In genomic region chr19:39845621-39846175, GRCh38 we compare ENCODE assay signal across 8 cellular contexts. TPM values are rescaled to one million over a fixed set of nuclear protein-coding genes. Genes with fewer than 3 reads are reported as not detected.
DNase-seq lines count a peak whose midpoint lies in the region; ATAC-seq and TF ChIP-seq lines count a peak whose summit lies in the region.

No MANE protein-coding gene starts in this region.

- H2AFZ ChIP-seq in DND-41 (ENCODE audit: low read depth, low read length), result peak overlapping the region; percentile 90

- peak overlapping the region; percentile 83 for H3K4me2 ChIP-seq in DND-41 (ENCODE audit: insufficient read depth, low read length)

- no peak for DNase-seq in DND-41
- peak; percentile 50 to 54 for DNase-seq in erythroblast (lab: John Stamatoyannopoulos, UW)
- no peak for DNase-seq in natural killer cell
- no peak for DNase-seq in NCI-H2081 treated with DMSO at 0.1 percent for 48 hours (lab: John Stamatoyannopoulos, UW)

- H4K20me1 ChIP-seq in DND-41 (ENCODE audit: insufficient read depth, low read length), result peaks cover 48% of the 10 kb centered on the region

- H3K36me3 ChIP-seq in DND-41 (ENCODE audit: insufficient read depth, low read length), result peaks cover 14% of the 10 kb centered on the region

- peaks cover 45% of the 10 kb centered on the region for H3K4me1 ChIP-seq in DND-41 (ENCODE audit: insufficient read depth, low read length)

- H3K4me1 Mint-ChIP-seq in natural killer cell, result peaks cover 48% of the 10 kb centered on the region in 2 donors

- H3K36me3 Mint-ChIP-seq in natural killer cell, result no peaks in the 10 kb centered on the region

- TF ChIP-seq CTCF in DND-41 (IDR thresholded peaks at IDR 0.05; ENCODE audit: borderline replicate concordance, extremely low read depth, low read length, poor library complexity, severe bottlenecking), result no peak
- TF ChIP-seq CTCF in natural killer cell (IDR thresholded peaks at IDR 0.05), result no peak

- H3K27ac ChIP-seq in DND-41 (ENCODE audit: low read length), result peak overlapping the region; percentile 83

- no peak for TF ChIP-seq POLR2A in erythroblast (IDR thresholded peaks at IDR 0.05; ENCODE audit: low read length)

- no peaks in the 10 kb centered on the region for H3K27me3 ChIP-seq in DND-41 (ENCODE audit: insufficient read depth, low read length, poor library complexity)

- H3K9ac ChIP-seq in DND-41 (ENCODE audit: low read depth, low read length), result peak overlapping the region; percentile 71

- peaks cover 0 to 9% of the 10 kb centered on the region in 2 donors for H3K27me3 Mint-ChIP-seq in natural killer cell (ENCODE audit: low read depth in 2 of 2)

- peak overlapping the region; percentile 92 for H3K4me3 Mint-ChIP-seq in natural killer cell

- intact Hi-C loops in natural killer cell (cut with micrococcal nuclease), result loop anchor here (1.0 to 2.0 kb wide), 2 partner anchors 21 to 295 kb away; no protein-coding TSS in a partner anchor

- H3K79me2 ChIP-seq in DND-41 (ENCODE audit: insufficient read depth, low read length), result peaks cover 54% of the 10 kb centered on the region

- peak; percentile 4; the same call in 1 of the 3 replicates for ATAC-seq in DND-41 (ENCODE audit: insufficient read depth, low read depth)
- peak; percentile 13 for ATAC-seq in HG03432 (IDR thresholded peaks at IDR 0.05; ENCODE audit: unreplicated experiment)
- peak; percentile 69 for ATAC-seq in SK-N-SH treated with all-trans-retinoic acid at 6 μM for 48 hours
- ATAC-seq in natural killer cell, result peak in 1 of 3 donors; percentile 12
- no peak for ATAC-seq in HG03108 (IDR thresholded peaks at IDR 0.05; ENCODE audit: unreplicated experiment)
- no peak for ATAC-seq in GM18861 (IDR thresholded peaks at IDR 0.05; ENCODE audit: unreplicated experiment)

- H3K27ac Mint-ChIP-seq in natural killer cell, result peak overlapping the region; percentile 92 to 94

- H3K4me3 ChIP-seq in DND-41 (ENCODE audit: low read depth in 1 of 2, low read length in 2 of 2), result peak overlapping the region; percentile 95 to 99

- no peaks in the 10 kb centered on the region for H3K9me3 ChIP-seq in DND-41 (ENCODE audit: insufficient read depth, low read length, severe bottlenecking)

- H3K9me3 Mint-ChIP-seq in natural killer cell, result no peaks in the 10 kb centered on the region

TF ChIP-seq in SK-N-SH treated with all-trans-retinoic acid at 6 μM for 48 hours, 23 proteins besides CTCF, POLR2A, EP300 and RAD21:
- TF ChIP-seq ESRRG (CRISPR knock-in tag; IDR thresholded peaks at IDR 0.05) (no peak), ZNF70 (CRISPR knock-in tag; IDR thresholded peaks at IDR 0.05) (no peak), ZFP30 (CRISPR knock-in tag; IDR thresholded peaks at IDR 0.05) (no peak), TSHZ2 (CRISPR knock-in tag; IDR thresholded peaks at IDR 0.05) (no peak), CSDC2 (CRISPR knock-in tag; IDR thresholded peaks at IDR 0.05) (no peak), ISL1 (CRISPR knock-in tag; IDR thresholded peaks at IDR 0.05) (no peak), ZC3H10 (CRISPR knock-in tag; IDR thresholded peaks at IDR 0.05) (no peak), TCF4 (CRISPR knock-in tag; IDR thresholded peaks at IDR 0.05; ENCODE audit: borderline replicate concordance) (no peak), RARB (CRISPR knock-in tag; IDR thresholded peaks at IDR 0.05) (no peak), ZNF565 (CRISPR knock-in tag; conservative IDR thresholded peaks at IDR 0.05; ENCODE audit: low read depth) (no peak), PATZ1 (CRISPR knock-in tag; IDR thresholded peaks at IDR 0.05; ENCODE audit: borderline replicate concordance) (no peak), ZNF8 (CRISPR knock-in tag; IDR thresholded peaks at IDR 0.05) (no peak), BACH2 (CRISPR knock-in tag; IDR thresholded peaks at IDR 0.05; ENCODE audit: borderline replicate concordance) (no peak), PPARA (CRISPR knock-in tag; IDR thresholded peaks at IDR 0.05; ENCODE audit: borderline replicate concordance) (no peak), CREB5 (CRISPR knock-in tag; IDR thresholded peaks at IDR 0.05; ENCODE audit: low read depth) (no peak), GLIS3 (CRISPR knock-in tag; IDR thresholded peaks at IDR 0.05) (no peak), ARNTL (CRISPR knock-in tag; IDR thresholded peaks at IDR 0.05; ENCODE audit: borderline replicate concordance, low read depth) (no peak)
- TF ChIP-seq, protein P1, sequence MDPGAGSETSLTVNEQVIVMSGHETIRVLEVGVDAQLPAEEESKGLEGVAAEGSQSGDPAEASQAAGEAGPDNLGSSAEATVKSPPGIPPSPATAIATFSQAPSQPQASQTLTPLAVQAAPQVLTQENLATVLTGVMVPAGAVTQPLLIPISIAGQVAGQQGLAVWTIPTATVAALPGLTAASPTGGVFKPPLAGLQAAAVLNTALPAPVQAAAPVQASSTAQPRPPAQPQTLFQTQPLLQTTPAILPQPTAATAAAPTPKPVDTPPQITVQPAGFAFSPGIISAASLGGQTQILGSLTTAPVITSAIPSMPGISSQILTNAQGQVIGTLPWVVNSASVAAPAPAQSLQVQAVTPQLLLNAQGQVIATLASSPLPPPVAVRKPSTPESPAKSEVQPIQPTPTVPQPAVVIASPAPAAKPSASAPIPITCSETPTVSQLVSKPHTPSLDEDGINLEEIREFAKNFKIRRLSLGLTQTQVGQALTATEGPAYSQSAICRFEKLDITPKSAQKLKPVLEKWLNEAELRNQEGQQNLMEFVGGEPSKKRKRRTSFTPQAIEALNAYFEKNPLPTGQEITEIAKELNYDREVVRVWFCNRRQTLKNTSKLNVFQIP (CRISPR knock-in tag; IDR thresholded peaks at IDR 0.05; ENCODE audit: borderline replicate concordance, low read depth), result no peak
TF ChIP-seq in SK-N-SH treated with all-trans-retinoic acid at 6 μM for 48 hours: peak in this region for 0.

RNA-seq across cellular contexts. Expression of gene FBL, which starts 0.5 kb away (rescaled TPM):
- total RNA-seq in natural killer cell, result 100 to 1,000 TPM; 181 to 213 (median 201) TPM

RNA-seq across cellular contexts. Expression of gene DYRK1B, which starts 11.7 kb away (rescaled TPM):
- total RNA-seq in natural killer cell, result 10 to 100 TPM; 27.5 to 54.2 (median 43.8) TPM

Comparison
In these comparisons a context has a peak if more than half of its experiments do, and no peak if none do; other contexts are left out.
1. ATAC-seq: peak in DND-41 (single experiment), HG03432 (single experiment) and SK-N-SH treated with all-trans-retinoic acid at 6 μM for 48 hours (single experiment); none in HG03108 (single experiment) and GM18861 (single experiment).
2. DNase-seq: peak in erythroblast (2 of 2); none in DND-41 (single experiment), natural killer cell (single experiment) and NCI-H2081 treated with DMSO at 0.1 percent for 48 hours (single experiment).